11 cellular contexts compared by ENCODE assay signal in the genomic region with DNA sequence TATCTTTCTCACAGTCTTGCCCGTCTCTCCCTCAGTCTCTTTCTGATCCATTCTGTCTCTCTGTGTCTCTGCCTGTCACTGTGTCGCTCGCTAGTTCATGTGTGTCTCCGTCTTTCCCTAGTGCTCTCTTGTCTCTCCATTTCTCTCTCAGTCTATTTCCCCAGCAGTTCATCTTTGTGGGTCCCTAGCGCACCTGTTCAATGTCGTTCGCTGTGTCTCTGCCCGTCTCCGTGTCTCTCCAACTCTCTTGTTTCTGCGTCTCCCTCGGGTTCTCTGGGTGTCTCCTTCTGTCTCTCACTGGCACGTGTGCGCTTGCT. TPM values are rescaled to one million over a fixed set of nuclear protein-coding genes. Genes with fewer than 3 reads are reported as not detected.
DNase-seq lines count a peak whose midpoint lies in the region; ATAC-seq, FAIRE-seq and TF ChIP-seq lines count a peak whose summit lies in the region.
"Had no signal": no experiment of that assay in that cellular context is flagged by ENCODE, and none has a peak within 500 bp of the region (broad histone marks: within the 10 kb centered on the region; RNA-seq: fewer than 3 reads in every experiment).

No MANE protein-coding gene starts in this region.

- H3K56ac ChIP-seq in H1 (replicated peaks; ENCODE audit: insufficient read length, low read depth, low read length): no peak overlapping the region

- H4K8ac ChIP-seq in H1 (ENCODE audit: extremely low read depth, insufficient read depth, low read length): no peak overlapping the region

- no peaks in the 10 kb centered on the region for H3K79me2 ChIP-seq in H1 (ENCODE audit: control insufficient read depth in 1 of 2, insufficient read depth in 2 of 2, low read length in 2 of 2)

- H3K79me1 ChIP-seq in H1 (ENCODE audit: low read depth, low read length): no peaks in the 10 kb centered on the region

- CTCF ChIA-PET in H1 (lab: Charles Lee; ENCODE audit: partially characterized antibody): no interaction called here

- H2AK5ac ChIP-seq in H1 (ENCODE audit: low read depth, low read length): no peak overlapping the region

- no peak for TF ChIP-seq RAD21 in H1 (IDR thresholded peaks at IDR 0.05 in 1 of 2, conservative IDR thresholded peaks at IDR 0.05 in 1 of 2; ENCODE audit: low read depth in 2 of 2, low read length in 2 of 2)

- WGBS in H1 (ENCODE audit: extremely low coverage in 1 of 2, insufficient coverage in 1 of 2, insufficient read length in 1 of 2, insufficient replicate concordance in 2 of 2, low coverage in 1 of 2, low lambda C conversion rate in 2 of 2, missing lambda C conversion rate in 1 of 2), 2 experiments: 12% methylated on average over 13 of the region's 13 CpGs; no CpG with 5 or more reads in 1 of the 2 experiments

- H3K18ac ChIP-seq in H1 (ENCODE audit: extremely low read depth, low read length): no peak overlapping the region

- no peak overlapping the region for H4K5ac ChIP-seq in H1 (ENCODE audit: insufficient read length, low read depth, low read length)

- H3K4me3 ChIP-seq in GM12875 (ENCODE audit: low read depth, low read length) (peak overlapping the region; percentile 2), H1 (ENCODE audit: extremely low read depth in 1 of 4, insufficient read depth in 2 of 4, low read depth in 3 of 4, low read length in 4 of 4) (peak overlapping the region; percentile 21 to 62 (median 40))

- peak overlapping the region; percentile 88 for H2AFZ ChIP-seq in H1 (ENCODE audit: low read length)

- no peak overlapping the region for H3K14ac ChIP-seq in H1 (ENCODE audit: insufficient read length)

- H3K27ac ChIP-seq in H1 (ENCODE audit: low read depth, low read length): no peak overlapping the region

- peaks cover 0 to 2% (median 0%) of the 10 kb centered on the region in 4 experiments; a peak in 1 of 8 replicates for H3K36me3 ChIP-seq in H1 (ENCODE audit: control insufficient read depth in 2 of 4, insufficient read depth in 4 of 4, low read length in 3 of 4)

- no peak overlapping the region for H2BK120ac ChIP-seq in H1 (replicated peaks; ENCODE audit: low read depth, low read length)

- H2BK15ac ChIP-seq in H1 (ENCODE audit: low read length): no peak overlapping the region

- H2BK20ac ChIP-seq in H1 (ENCODE audit: low read length): no peak overlapping the region

- H3K4me2 ChIP-seq in H1 (ENCODE audit: insufficient read depth in 1 of 2, low read depth in 2 of 2, low read length in 2 of 2): peak overlapping the region; percentile 93

- H4K20me1 ChIP-seq in H1 (replicated peaks in 1 of 2; ENCODE audit: control insufficient read depth in 1 of 2, insufficient read depth in 2 of 2, low read length in 2 of 2): peaks cover 0 to 7% of the 10 kb centered on the region in 2 experiments

- POLR2A ChIA-PET in H1 (lab: Charles Lee; ENCODE audit: partially characterized antibody): no interaction called here

- peaks cover 49 to 75% (median 63%) of the 10 kb centered on the region in 4 experiments for H3K27me3 ChIP-seq in H1 (replicated peaks in 1 of 4; ENCODE audit: control insufficient read depth in 3 of 4, extremely low read depth in 1 of 4, insufficient read depth in 3 of 4, low read length in 3 of 4)

- H3K9me3 ChIP-seq in H1 (ENCODE audit: insufficient read depth in 2 of 2, low read depth in 1 of 2, low read length in 1 of 2): no peaks in the 10 kb centered on the region

- H3K4ac ChIP-seq in H1 (replicated peaks; ENCODE audit: insufficient read length, low read depth, low read length): no peak overlapping the region

- ATAC-seq in HG03135 (IDR thresholded peaks at IDR 0.05; ENCODE audit: unreplicated experiment) (peak; percentile 14), GM21528 (IDR thresholded peaks at IDR 0.05; ENCODE audit: low FRiP score, unreplicated experiment) (no peak)
- ATAC-seq: HCT116 had no signal

- FAIRE-seq in H1 (lab: Jason Lieb, UNC): no peak

- no peak for TF ChIP-seq EP300 in H1 (IDR thresholded peaks at IDR 0.05; ENCODE audit: borderline replicate concordance in 1 of 2, low read depth in 2 of 2, low read length in 2 of 2)

- no peak for TF ChIP-seq POLR2A in H1 (IDR thresholded peaks at IDR 0.05; ENCODE audit: control extremely low read depth in 1 of 2, low read depth in 2 of 2, low read length in 2 of 2)

- H3K4me1 ChIP-seq in H1 (replicated peaks in 1 of 4; ENCODE audit: control insufficient read depth in 3 of 4, insufficient read depth in 4 of 4, low read length in 3 of 4): peaks cover 1 to 10% (median 5%) of the 10 kb centered on the region in 4 experiments; a peak in 5 of 7 replicates

- no peak for TF ChIP-seq CTCF in GM12875 (IDR thresholded peaks at IDR 0.05; ENCODE audit: borderline replicate concordance, insufficient read depth, low read depth, low read length)
- no peak for TF ChIP-seq CTCF in H1 (IDR thresholded peaks at IDR 0.05; ENCODE audit: control extremely low read depth in 1 of 3, insufficient read depth in 1 of 3, low read depth in 1 of 3, low read length in 3 of 3)

- H2BK5ac ChIP-seq in H1 (ENCODE audit: low read depth, low read length): no peak overlapping the region

- H2BK12ac ChIP-seq in H1 (ENCODE audit: low read depth, low read length): no peak overlapping the region

- H3K23ac ChIP-seq in H1 (ENCODE audit: insufficient read length): no peak overlapping the region

- H3K9ac ChIP-seq in H1 (replicated peaks in 1 of 4; ENCODE audit: extremely low read depth in 1 of 4, low read depth in 3 of 4, low read length in 3 of 4): no peak overlapping the region

- no peak overlapping the region for H4K91ac ChIP-seq in H1 (replicated peaks; ENCODE audit: insufficient read length, low read length)

- peaks cover 8% of the 10 kb centered on the region; the same call in 1 of the 2 replicates for H3K23me2 ChIP-seq in H1 (ENCODE audit: low read depth, low read length)

- DNase-seq in H1 (ENCODE audit: low read depth in 1 of 2, low spot score in 2 of 2) (no peak), retina (peak; percentile 23), globus pallidus (ENCODE audit: low spot score) (no peak), NCI-H1930 (lab: John Stamatoyannopoulos, UW) (no peak), SW480 (ENCODE audit: low spot score) (no peak)
- DNase-seq: cortex of kidney had no signal

TF ChIP-seq in H1, 55 proteins besides CTCF, POLR2A, EP300 and RAD21:
- TF ChIP-seq EZH2 (IDR thresholded peaks at IDR 0.05; ENCODE audit: low read depth, low read length, severe bottlenecking): peak; percentile 42
- no peak for TF ChIP-seq TAF1 (IDR thresholded peaks at IDR 0.05; ENCODE audit: low read depth, low read length)

RNA-seq across cellular contexts. Expression of a gene that starts 1.5 kb away (rescaled TPM):
- not detected in 2 replicates for total RNA-seq in H1 (2021; fragmentation: NEBNext Ultra II Directional; extraction: Animal tissue kit (Norgen Biotek cat#: 25700))
- not detected in 2 replicates for polyA plus RNA-seq in H1 (2011; rRNA removed)
- not detected for polyA plus RNA-seq in H1 (2011; cell fraction: cytosol; rRNA removed)
- not detected for polyA plus RNA-seq in H1 (2011; cell fraction: nucleus; rRNA removed)
- not detected in 4 replicates for polyA plus RNA-seq in H1 (2012, experiment 1 of 2)
- not detected for polyA plus RNA-seq in H1 (2012, experiment 2 of 2)
- not detected for polyA plus RNA-seq in H1 (2013, experiment 1 of 2)
- polyA plus RNA-seq in H1 (2013, experiment 2 of 2): 0.02 TPM
- not detected in 2 replicates for polyA minus RNA-seq in H1 (2011; rRNA and poly(A)+ RNA removed)
- not detected for polyA minus RNA-seq in H1 (2011; cell fraction: cytosol; rRNA and poly(A)+ RNA removed)
- polyA minus RNA-seq in H1 (2011; cell fraction: nucleus; rRNA and poly(A)+ RNA removed): not detected
- total RNA-seq: RPMI7951 had no signal
